Comparison of ENCODE assay signal across 8 cellular contexts in the genomic region with DNA sequence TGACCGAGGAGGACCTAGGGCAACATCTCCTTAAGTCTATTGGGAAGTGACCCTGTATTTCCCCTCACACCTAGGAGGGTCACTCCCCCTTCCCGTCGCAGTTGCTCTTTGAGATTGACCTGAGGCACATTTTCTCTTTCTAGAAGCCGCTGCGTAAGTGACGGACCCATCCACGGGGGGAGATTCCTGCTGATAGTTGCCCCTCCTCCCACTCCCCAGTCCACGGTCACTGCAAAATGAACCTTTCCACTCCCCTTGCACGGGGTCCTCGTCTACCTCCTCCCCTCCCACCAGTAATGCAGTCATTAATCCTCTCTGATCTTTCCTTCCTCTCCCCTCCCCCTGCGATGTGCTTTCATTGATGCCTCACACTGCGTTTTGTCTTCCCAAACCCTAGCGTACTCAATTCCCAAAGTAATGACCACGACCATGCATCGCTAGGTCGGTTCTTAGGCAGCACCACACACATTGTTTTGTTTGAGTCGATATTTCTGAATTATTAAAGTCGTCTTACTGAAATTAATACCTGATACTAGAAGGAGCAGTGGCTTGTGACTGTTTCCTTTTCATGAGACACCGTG. TPM values are rescaled to one million over a fixed set of nuclear protein-coding genes. Genes with fewer than 3 reads are reported as not detected.
DNase-seq lines count a peak whose midpoint lies in the region; ATAC-seq and TF ChIP-seq lines count a peak whose summit lies in the region.

No MANE protein-coding gene starts in this region.

- H3K4me3 ChIP-seq in BLaER1 (peak overlapping the region; percentile 78), neuron (ENCODE audit: low read length) (peak overlapping the region; percentile 56), uterus (peak overlapping the region; percentile 94 to 95)

- H3K9ac ChIP-seq in BLaER1, result peak overlapping the region; percentile 94

- H3K27ac ChIP-seq in BLaER1, result peak overlapping the region; percentile 92
- peak overlapping the region; percentile 98 to 99 for H3K27ac ChIP-seq in uterus

- no peaks in the 10 kb centered on the region for H3K27me3 Mint-ChIP-seq in activated T-helper 17 cell treated with anti-CD3 and anti-CD28 coated beads, Interleukin-2, amount 50 U/mL, for 72 hours

- peak overlapping the region; percentile 86 for H3K4me2 ChIP-seq in BLaER1

- DNase-seq in NCI-H510A (lab: John Stamatoyannopoulos, UW), result peak; percentile 5
- DNase-seq in germinal center (ENCODE audit: low spot score), result peak; percentile 41
- DNase-seq in uterus, result peak in 1 of 2 donors; percentile 31

- no peak for TF ChIP-seq POLR2A in uterus (IDR thresholded peaks at IDR 0.05)

- no peaks in the 10 kb centered on the region for H3K9me3 ChIP-seq in BLaER1
- no peaks in the 10 kb centered on the region for H3K9me3 ChIP-seq in neuron (ENCODE audit: low read length)
- no peaks in the 10 kb centered on the region for H3K9me3 ChIP-seq in uterus

- H3K4me3 Mint-ChIP-seq in activated T-helper 17 cell treated with anti-CD3 and anti-CD28 coated beads, Interleukin-2, amount 50 U/mL, for 72 hours, result peak overlapping the region; percentile 97

- ATAC-seq in GM18909 (IDR thresholded peaks at IDR 0.05; ENCODE audit: poor library complexity, unreplicated experiment) (peak; percentile 30), HG03108 (IDR thresholded peaks at IDR 0.05; ENCODE audit: unreplicated experiment) (peak; percentile 31)
- peak; percentile 34 for ATAC-seq in activated T-helper 17 cell treated with anti-CD3 and anti-CD28 coated beads, Interleukin-2, amount 50 U/mL, for 72 hours (replicated peaks)

- H3K36me3 ChIP-seq in BLaER1 (peaks cover 10% of the 10 kb centered on the region), neuron (ENCODE audit: insufficient read depth, low read length) (peaks cover 5% of the 10 kb centered on the region), uterus (no peaks in the 10 kb centered on the region)

- peaks cover 29% of the 10 kb centered on the region for H3K4me1 ChIP-seq in BLaER1
- peaks cover 30% of the 10 kb centered on the region for H3K4me1 ChIP-seq in neuron (ENCODE audit: insufficient read depth, low read length)
- H3K4me1 ChIP-seq in uterus, result no peaks in the 10 kb centered on the region

- peak overlapping the region; percentile 91 for H2AFZ ChIP-seq in neuron (ENCODE audit: low read depth, low read length)

- H3K9me3 Mint-ChIP-seq in activated T-helper 17 cell treated with anti-CD3 and anti-CD28 coated beads, Interleukin-2, amount 50 U/mL, for 72 hours, result no peaks in the 10 kb centered on the region

- H3K4me1 Mint-ChIP-seq in activated T-helper 17 cell treated with anti-CD3 and anti-CD28 coated beads, Interleukin-2, amount 50 U/mL, for 72 hours, result peaks cover 25% of the 10 kb centered on the region

- no peak for TF ChIP-seq CTCF in uterus (IDR thresholded peaks at IDR 0.05)

- H3K36me3 Mint-ChIP-seq in activated T-helper 17 cell treated with anti-CD3 and anti-CD28 coated beads, Interleukin-2, amount 50 U/mL, for 72 hours (ENCODE audit: low read depth), result peaks cover 45% of the 10 kb centered on the region

- H3K27ac Mint-ChIP-seq in activated T-helper 17 cell treated with anti-CD3 and anti-CD28 coated beads, Interleukin-2, amount 50 U/mL, for 72 hours, result peak overlapping the region; percentile 96

- H4K20me1 ChIP-seq in BLaER1, result peaks cover 53% of the 10 kb centered on the region

- H3K27me3 ChIP-seq in BLaER1 (no peaks in the 10 kb centered on the region), neuron (ENCODE audit: insufficient read depth, low read length) (no peaks in the 10 kb centered on the region), uterus (no peaks in the 10 kb centered on the region)

- intact Hi-C loops in uterus (cut with DNase I; ENCODE audit: low total_unique reads), result no loop called here

RNA-seq across cellular contexts. Expression of a gene that starts 0.8 kb away (rescaled TPM):
- 10 to 100 TPM; 81.7 to 87.5 TPM for total RNA-seq in activated T-helper 17 cell treated with anti-CD3 and anti-CD28 coated beads, Interleukin-2, amount 50 U/mL, for 72 hours
- total RNA-seq in uterus, result 100 to 1,000 TPM in 1 of 4 donors, 10 to 100 TPM in 3; 16.7 to 145 (median 71.7) TPM
